Comparison of ENCODE assay signal across 1 cellular context in the genomic region with DNA sequence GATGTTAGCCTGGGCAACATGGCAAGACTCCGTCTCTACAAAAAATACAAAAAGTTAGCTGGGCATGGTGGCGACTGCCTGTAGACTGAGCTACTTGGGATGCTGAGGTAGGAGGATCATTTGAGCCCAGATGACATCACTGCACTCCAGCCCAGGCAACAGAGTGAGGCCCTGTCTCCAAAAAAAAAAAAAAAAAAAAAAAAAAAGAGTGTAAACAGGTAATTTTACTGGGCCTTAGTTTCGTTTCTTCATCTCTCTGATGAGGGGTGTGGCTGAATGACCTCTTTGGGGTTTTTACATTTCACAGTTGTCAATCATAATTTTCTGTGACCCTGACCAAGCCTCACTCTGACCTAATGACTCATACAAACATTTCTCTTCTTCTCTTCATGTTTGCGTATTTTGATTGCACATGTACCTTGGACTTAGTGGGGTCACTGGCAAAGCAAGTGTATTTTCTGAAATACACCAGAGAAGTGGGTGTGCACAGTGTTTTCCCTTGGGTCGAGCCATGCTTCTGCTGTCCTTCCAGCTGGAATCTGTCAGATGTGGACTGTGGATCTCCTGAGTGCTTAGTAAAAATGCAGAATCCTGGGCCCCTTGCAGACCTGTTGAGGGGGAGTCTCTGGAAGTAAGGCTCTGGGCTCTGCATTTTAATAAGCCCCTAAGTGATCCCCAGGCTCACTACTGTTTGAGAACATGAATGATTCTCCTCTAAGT.
A peak's percentile ranks its signal among the peaks of the same experiment; 100 is the strongest.
TF ChIP-seq lines count a peak whose summit lies in the region.

No MANE protein-coding gene starts in this region.

TF ChIP-seq in HepG2, 621 proteins besides CTCF, POLR2A, EP300 and RAD21 (continued from another document and continues in another):
- TF ChIP-seq, protein P1, sequence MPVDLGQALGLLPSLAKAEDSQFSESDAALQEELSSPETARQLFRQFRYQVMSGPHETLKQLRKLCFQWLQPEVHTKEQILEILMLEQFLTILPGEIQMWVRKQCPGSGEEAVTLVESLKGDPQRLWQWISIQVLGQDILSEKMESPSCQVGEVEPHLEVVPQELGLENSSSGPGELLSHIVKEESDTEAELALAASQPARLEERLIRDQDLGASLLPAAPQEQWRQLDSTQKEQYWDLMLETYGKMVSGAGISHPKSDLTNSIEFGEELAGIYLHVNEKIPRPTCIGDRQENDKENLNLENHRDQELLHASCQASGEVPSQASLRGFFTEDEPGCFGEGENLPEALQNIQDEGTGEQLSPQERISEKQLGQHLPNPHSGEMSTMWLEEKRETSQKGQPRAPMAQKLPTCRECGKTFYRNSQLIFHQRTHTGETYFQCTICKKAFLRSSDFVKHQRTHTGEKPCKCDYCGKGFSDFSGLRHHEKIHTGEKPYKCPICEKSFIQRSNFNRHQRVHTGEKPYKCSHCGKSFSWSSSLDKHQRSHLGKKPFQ (CRISPR knock-in tag; IDR thresholded peaks at IDR 0.05; ENCODE audit: insufficient replicate concordance): no peak
- TF ChIP-seq, protein P2, sequence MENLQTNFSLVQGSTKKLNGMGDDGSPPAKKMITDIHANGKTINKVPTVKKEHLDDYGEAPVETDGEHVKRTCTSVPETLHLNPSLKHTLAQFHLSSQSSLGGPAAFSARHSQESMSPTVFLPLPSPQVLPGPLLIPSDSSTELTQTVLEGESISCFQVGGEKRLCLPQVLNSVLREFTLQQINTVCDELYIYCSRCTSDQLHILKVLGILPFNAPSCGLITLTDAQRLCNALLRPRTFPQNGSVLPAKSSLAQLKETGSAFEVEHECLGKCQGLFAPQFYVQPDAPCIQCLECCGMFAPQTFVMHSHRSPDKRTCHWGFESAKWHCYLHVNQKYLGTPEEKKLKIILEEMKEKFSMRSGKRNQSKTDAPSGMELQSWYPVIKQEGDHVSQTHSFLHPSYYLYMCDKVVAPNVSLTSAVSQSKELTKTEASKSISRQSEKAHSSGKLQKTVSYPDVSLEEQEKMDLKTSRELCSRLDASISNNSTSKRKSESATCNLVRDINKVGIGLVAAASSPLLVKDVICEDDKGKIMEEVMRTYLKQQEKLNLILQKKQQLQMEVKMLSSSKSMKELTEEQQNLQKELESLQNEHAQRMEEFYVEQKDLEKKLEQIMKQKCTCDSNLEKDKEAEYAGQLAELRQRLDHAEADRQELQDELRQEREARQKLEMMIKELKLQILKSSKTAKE (CRISPR knock-in tag; IDR thresholded peaks at IDR 0.05; ENCODE audit: borderline replicate concordance): peak; percentile 22; the same call in 1 of the 2 replicates
- TF ChIP-seq, protein P3, sequence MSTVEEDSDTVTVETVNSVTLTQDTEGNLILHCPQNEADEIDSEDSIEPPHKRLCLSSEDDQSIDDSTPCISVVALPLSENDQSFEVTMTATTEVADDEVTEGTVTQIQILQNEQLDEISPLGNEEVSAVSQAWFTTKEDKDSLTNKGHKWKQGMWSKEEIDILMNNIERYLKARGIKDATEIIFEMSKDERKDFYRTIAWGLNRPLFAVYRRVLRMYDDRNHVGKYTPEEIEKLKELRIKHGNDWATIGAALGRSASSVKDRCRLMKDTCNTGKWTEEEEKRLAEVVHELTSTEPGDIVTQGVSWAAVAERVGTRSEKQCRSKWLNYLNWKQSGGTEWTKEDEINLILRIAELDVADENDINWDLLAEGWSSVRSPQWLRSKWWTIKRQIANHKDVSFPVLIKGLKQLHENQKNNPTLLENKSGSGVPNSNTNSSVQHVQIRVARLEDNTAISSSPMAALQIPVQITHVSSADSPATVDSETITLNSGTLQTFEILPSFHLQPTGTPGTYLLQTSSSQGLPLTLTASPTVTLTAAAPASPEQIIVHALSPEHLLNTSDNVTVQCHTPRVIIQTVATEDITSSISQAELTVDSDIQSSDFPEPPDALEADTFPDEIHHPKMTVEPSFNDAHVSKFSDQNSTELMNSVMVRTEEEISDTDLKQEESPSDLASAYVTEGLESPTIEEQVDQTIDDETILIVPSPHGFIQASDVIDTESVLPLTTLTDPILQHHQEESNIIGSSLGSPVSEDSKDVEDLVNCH (CRISPR knock-in tag; IDR thresholded peaks at IDR 0.05): no peak
- TF ChIP-seq ZNF383 (CRISPR knock-in tag; IDR thresholded peaks at IDR 0.05; ENCODE audit: borderline replicate concordance): no peak
- TF ChIP-seq, protein P4, sequence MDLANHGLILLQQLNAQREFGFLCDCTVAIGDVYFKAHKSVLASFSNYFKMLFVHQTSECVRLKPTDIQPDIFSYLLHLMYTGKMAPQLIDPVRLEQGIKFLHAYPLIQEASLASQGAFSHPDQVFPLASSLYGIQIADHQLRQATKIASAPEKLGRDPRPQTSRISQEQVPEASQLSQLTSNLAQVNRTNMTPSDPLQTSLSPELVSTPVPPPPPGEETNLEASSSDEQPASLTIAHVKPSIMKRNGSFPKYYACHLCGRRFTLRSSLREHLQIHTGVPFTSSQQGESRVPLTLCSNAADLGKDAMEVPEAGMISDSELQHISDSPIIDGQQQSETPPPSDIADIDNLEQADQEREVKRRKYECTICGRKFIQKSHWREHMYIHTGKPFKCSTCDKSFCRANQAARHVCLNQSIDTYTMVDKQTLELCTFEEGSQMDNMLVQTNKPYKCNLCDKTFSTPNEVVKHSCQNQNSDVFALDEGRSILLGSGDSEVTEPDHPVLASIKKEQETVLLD (CRISPR knock-in tag; IDR thresholded peaks at IDR 0.05; ENCODE audit: low read depth): no peak
- TF ChIP-seq ZNF775 (CRISPR knock-in tag; IDR thresholded peaks at IDR 0.05; ENCODE audit: borderline replicate concordance): no peak
- no peak for TF ChIP-seq MTA3 (CRISPR knock-in tag; IDR thresholded peaks at IDR 0.05)
- no peak for TF ChIP-seq GABPB1 (CRISPR knock-in tag; IDR thresholded peaks at IDR 0.05)
- TF ChIP-seq ARNT2 (CRISPR knock-in tag; IDR thresholded peaks at IDR 0.05; ENCODE audit: low read depth): 0 out of 2 replicates have a peak, but pooled peaks have one; percentile 50
- no peak for TF ChIP-seq NPAS2 (CRISPR knock-in tag; IDR thresholded peaks at IDR 0.05; ENCODE audit: borderline replicate concordance)
- 0 out of 2 replicates have a peak, but pooled peaks have one; percentile 30 for TF ChIP-seq ZMAT3 (CRISPR knock-in tag; conservative IDR thresholded peaks at IDR 0.05)
- no peak for TF ChIP-seq NCOA5 (CRISPR knock-in tag; IDR thresholded peaks at IDR 0.05)
- TF ChIP-seq KLF9 (CRISPR knock-in tag; IDR thresholded peaks at IDR 0.05; ENCODE audit: low read depth): peak; percentile 99
- no peak for TF ChIP-seq HNRNPUL1 (IDR thresholded peaks at IDR 0.05; ENCODE audit: low read depth, low read length)
- TF ChIP-seq SMARCC2 (IDR thresholded peaks at IDR 0.05): no peak
- TF ChIP-seq ZZZ3 (CRISPR knock-in tag; IDR thresholded peaks at IDR 0.05; ENCODE audit: borderline replicate concordance): no peak
- TF ChIP-seq MTF1 (CRISPR knock-in tag; IDR thresholded peaks at IDR 0.05): no peak
- TF ChIP-seq ZNF326 (CRISPR knock-in tag; IDR thresholded peaks at IDR 0.05; ENCODE audit: borderline replicate concordance): no peak
- no peak for TF ChIP-seq ZFP82 (CRISPR knock-in tag; IDR thresholded peaks at IDR 0.05; ENCODE audit: borderline replicate concordance)
- peak; percentile 50 for TF ChIP-seq MED8 (CRISPR knock-in tag; IDR thresholded peaks at IDR 0.05; ENCODE audit: insufficient replicate concordance)
- no peak for TF ChIP-seq ZNF589 (CRISPR knock-in tag; conservative IDR thresholded peaks at IDR 0.05)
- TF ChIP-seq GZF1 (CRISPR knock-in tag; IDR thresholded peaks at IDR 0.05): no peak; the same call in 1 of the 2 replicates
- TF ChIP-seq, protein P5, sequence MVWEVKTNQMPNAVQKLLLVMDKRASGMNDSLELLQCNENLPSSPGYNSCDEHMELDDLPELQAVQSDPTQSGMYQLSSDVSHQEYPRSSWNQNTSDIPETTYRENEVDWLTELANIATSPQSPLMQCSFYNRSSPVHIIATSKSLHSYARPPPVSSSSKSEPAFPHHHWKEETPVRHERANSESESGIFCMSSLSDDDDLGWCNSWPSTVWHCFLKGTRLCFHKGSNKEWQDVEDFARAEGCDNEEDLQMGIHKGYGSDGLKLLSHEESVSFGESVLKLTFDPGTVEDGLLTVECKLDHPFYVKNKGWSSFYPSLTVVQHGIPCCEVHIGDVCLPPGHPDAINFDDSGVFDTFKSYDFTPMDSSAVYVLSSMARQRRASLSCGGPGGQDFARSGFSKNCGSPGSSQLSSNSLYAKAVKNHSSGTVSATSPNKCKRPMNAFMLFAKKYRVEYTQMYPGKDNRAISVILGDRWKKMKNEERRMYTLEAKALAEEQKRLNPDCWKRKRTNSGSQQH (CRISPR knock-in tag; IDR thresholded peaks at IDR 0.05; ENCODE audit: low read depth): peak; percentile 81; the same call in 1 of the 2 replicates
- no peak for TF ChIP-seq NCOA1 (CRISPR knock-in tag; IDR thresholded peaks at IDR 0.05)
- TF ChIP-seq, protein P6, sequence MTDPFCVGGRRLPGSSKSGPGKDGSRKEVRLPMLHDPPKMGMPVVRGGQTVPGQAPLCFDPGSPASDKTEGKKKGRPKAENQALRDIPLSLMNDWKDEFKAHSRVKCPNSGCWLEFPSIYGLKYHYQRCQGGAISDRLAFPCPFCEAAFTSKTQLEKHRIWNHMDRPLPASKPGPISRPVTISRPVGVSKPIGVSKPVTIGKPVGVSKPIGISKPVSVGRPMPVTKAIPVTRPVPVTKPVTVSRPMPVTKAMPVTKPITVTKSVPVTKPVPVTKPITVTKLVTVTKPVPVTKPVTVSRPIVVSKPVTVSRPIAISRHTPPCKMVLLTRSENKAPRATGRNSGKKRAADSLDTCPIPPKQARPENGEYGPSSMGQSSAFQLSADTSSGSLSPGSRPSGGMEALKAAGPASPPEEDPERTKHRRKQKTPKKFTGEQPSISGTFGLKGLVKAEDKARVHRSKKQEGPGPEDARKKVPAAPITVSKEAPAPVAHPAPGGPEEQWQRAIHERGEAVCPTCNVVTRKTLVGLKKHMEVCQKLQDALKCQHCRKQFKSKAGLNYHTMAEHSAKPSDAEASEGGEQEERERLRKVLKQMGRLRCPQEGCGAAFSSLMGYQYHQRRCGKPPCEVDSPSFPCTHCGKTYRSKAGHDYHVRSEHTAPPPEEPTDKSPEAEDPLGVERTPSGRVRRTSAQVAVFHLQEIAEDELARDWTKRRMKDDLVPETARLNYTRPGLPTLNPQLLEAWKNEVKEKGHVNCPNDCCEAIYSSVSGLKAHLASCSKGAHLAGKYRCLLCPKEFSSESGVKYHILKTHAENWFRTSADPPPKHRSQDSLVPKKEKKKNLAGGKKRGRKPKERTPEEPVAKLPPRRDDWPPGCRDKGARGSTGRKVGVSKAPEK (CRISPR knock-in tag; IDR thresholded peaks at IDR 0.05; ENCODE audit: borderline replicate concordance): no peak
- TF ChIP-seq, protein P7, sequence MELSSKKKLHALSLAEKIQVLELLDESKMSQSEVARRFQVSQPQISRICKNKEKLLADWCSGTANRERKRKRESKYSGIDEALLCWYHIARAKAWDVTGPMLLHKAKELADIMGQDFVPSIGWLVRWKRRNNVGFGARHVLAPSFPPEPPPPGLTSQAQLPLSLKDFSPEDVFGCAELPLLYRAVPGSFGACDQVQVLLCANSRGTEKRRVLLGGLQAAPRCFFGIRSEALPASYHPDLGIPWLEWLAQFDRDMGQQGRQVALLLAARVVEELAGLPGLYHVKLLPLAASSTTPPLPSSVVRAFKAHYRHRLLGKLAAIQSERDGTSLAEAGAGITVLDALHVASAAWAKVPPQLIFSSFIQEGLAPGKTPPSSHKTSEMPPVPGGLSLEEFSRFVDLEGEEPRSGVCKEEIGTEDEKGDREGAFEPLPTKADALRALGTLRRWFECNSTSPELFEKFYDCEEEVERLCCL (CRISPR knock-in tag; IDR thresholded peaks at IDR 0.05; ENCODE audit: borderline replicate concordance): no peak
- TF ChIP-seq JDP2 (CRISPR knock-in tag; IDR thresholded peaks at IDR 0.05; ENCODE audit: borderline replicate concordance): no peak
- TF ChIP-seq NR2C2 (CRISPR knock-in tag; IDR thresholded peaks at IDR 0.05; ENCODE audit: borderline replicate concordance): peak; percentile 92
- TF ChIP-seq, protein P8, sequence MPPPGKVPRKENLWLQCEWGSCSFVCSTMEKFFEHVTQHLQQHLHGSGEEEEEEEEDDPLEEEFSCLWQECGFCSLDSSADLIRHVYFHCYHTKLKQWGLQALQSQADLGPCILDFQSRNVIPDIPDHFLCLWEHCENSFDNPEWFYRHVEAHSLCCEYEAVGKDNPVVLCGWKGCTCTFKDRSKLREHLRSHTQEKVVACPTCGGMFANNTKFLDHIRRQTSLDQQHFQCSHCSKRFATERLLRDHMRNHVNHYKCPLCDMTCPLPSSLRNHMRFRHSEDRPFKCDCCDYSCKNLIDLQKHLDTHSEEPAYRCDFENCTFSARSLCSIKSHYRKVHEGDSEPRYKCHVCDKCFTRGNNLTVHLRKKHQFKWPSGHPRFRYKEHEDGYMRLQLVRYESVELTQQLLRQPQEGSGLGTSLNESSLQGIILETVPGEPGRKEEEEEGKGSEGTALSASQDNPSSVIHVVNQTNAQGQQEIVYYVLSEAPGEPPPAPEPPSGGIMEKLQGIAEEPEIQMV (CRISPR knock-in tag; IDR thresholded peaks at IDR 0.05; ENCODE audit: low read depth): no peak; the same call in 1 of the 2 replicates
- no peak for TF ChIP-seq SP2 (CRISPR knock-in tag; IDR thresholded peaks at IDR 0.05)
- no peak for TF ChIP-seq ZNF883 (CRISPR knock-in tag; IDR thresholded peaks at IDR 0.05; ENCODE audit: not compliant biosample characterization)
- TF ChIP-seq ZNF616 (CRISPR knock-in tag; IDR thresholded peaks at IDR 0.05; ENCODE audit: low read depth): no peak
- TF ChIP-seq, protein P9, sequence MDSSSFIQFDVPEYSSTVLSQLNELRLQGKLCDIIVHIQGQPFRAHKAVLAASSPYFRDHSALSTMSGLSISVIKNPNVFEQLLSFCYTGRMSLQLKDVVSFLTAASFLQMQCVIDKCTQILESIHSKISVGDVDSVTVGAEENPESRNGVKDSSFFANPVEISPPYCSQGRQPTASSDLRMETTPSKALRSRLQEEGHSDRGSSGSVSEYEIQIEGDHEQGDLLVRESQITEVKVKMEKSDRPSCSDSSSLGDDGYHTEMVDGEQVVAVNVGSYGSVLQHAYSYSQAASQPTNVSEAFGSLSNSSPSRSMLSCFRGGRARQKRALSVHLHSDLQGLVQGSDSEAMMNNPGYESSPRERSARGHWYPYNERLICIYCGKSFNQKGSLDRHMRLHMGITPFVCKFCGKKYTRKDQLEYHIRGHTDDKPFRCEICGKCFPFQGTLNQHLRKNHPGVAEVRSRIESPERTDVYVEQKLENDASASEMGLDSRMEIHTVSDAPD (CRISPR knock-in tag; IDR thresholded peaks at IDR 0.05): peak; percentile 47; the same call in 1 of the 2 replicates
- peak; percentile 94; the same call in 1 of the 2 replicates for TF ChIP-seq ZNF746 (CRISPR knock-in tag; IDR thresholded peaks at IDR 0.05)
- no peak for TF ChIP-seq ZNF530 (CRISPR knock-in tag; IDR thresholded peaks at IDR 0.05; ENCODE audit: low read depth)
